In the genomic region with DNA sequence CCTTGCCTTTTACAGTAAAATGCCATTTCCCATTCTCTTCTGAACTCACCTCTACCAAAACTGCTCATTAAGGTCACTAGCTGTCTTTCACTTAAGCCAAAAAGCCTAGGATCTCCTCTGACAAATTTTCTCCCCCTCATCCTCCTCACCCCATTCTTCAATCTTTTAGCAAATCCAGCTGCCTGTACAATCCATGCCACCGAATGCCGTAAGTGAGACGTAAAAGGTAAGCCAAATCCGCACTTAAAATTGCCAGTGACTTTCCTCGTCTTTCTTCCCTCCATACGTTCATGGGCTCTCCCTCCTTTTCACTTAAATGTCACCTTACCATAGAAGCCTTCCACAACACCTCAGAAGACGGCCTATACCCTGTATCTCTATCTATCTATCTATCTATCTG, we compare ENCODE assay signal across 19 cellular contexts. TPM values are rescaled to one million over a fixed set of nuclear protein-coding genes. Genes with fewer than 3 reads are reported as not detected.
A peak's percentile ranks its signal among the peaks of the same experiment; 100 is the strongest.
DNase-seq lines count a peak whose midpoint lies in the region; ATAC-seq and TF ChIP-seq lines count a peak whose summit lies in the region.
"Had no signal": no experiment of that assay in that cellular context is flagged by ENCODE, and none has a peak within 500 bp of the region (broad histone marks: within the 10 kb centered on the region; RNA-seq: fewer than 3 reads in every experiment).

No MANE protein-coding gene starts in this region.

- dilution Hi-C loops in IMR-90 (cut with HindIII; ENCODE audit: low sequenced_read_pairs, unreplicated experiment): no loop called here

- DNase-seq in activated CD4-positive, alpha-beta T cell treated with anti-CD3 and anti-CD28 coated beads, Interleukin-2, amount 10 ng/mL, durations not matched to agents 24 days and 14 days: no peak
- DNase-seq in activated CD4-positive, alpha-beta T cell treated with anti-CD3 and anti-CD28 coated beads for 4 hours: no peak
- DNase-seq in IMR-90 (no peak), endodermal cell (no peak), osteoblast (ENCODE audit: insufficient read length, low spot score, missing footprints) (no peak), kidney tubule cell (ENCODE audit: low spot score) (no peak)
- DNase-seq: activated CD4-positive, CD25-positive, alpha-beta regulatory T cell treated with anti-CD3 and anti-CD28 coated beads, Interleukin-2, amount 50 U/mL, for 72 hours; activated CD8-positive, alpha-beta memory T cell treated with anti-CD3 and anti-CD28 coated beads, Interleukin-2, amount 50 U/mL, for 4 hours; activated naive CD4-positive, alpha-beta T cell treated with Interleukin-2 at 50 U/mL for 16 hours; BE2C; head of caudate nucleus; left colon; MM.1S; NCI-H2171 treated with DMSO at 0.1 percent for 48 hours; NCI-H69; stimulated activated CD4-positive, alpha-beta T cell treated with anti-CD3 and anti-CD28 coated beads, Interleukin-4, amount 100 ng/mL, for 4 hours had no signal

- H3K4me3 ChIP-seq in IMR-90 (ENCODE audit: insufficient read depth, low read depth, low read length) (no peak overlapping the region), endodermal cell (ENCODE audit: low read length) (no peak overlapping the region), neutrophil (ENCODE audit: low read depth in 1 of 2, low read length in 1 of 2) (no peak overlapping the region), osteoblast (ENCODE audit: insufficient read depth, low read length) (no peak overlapping the region)

- no peak overlapping the region for H3K18ac ChIP-seq in IMR-90 (ENCODE audit: low read depth, low read length)

- no peak for TF ChIP-seq RAD21 in IMR-90 (IDR thresholded peaks at IDR 0.05; ENCODE audit: low read length)

- H2AFZ ChIP-seq in IMR-90 (replicated peaks; ENCODE audit: low read length, poor library complexity) (no peak overlapping the region), osteoblast (ENCODE audit: low read length) (no peak overlapping the region)

- H4K20me1 ChIP-seq in IMR-90 (ENCODE audit: insufficient read depth, low read length) (peaks cover 20% of the 10 kb centered on the region; the same call in 1 of the 2 replicates), osteoblast (ENCODE audit: insufficient read depth, low read length) (peaks cover 20% of the 10 kb centered on the region)

- peaks cover 60% of the 10 kb centered on the region for H3K36me3 Mint-ChIP-seq in activated CD4-positive, alpha-beta T cell treated with anti-CD3 and anti-CD28 coated beads, Interleukin-2, amount 10 ng/mL, durations not matched to agents 24 days and 14 days (ENCODE audit: low read depth)
- H3K36me3 Mint-ChIP-seq in endodermal cell (ENCODE audit: low read depth): peaks cover 50% of the 10 kb centered on the region

- TF ChIP-seq POLR2A in IMR-90 (IDR thresholded peaks at IDR 0.05; ENCODE audit: low read depth, low read length): no peak

- H3K9me3 ChIP-seq in IMR-90 (ENCODE audit: control insufficient read depth, insufficient read depth, low read length) (no peaks in the 10 kb centered on the region), endodermal cell (ENCODE audit: control insufficient read depth, low read length) (no peaks in the 10 kb centered on the region), neutrophil (peaks cover 8% of the 10 kb centered on the region), osteoblast (ENCODE audit: low read depth, low read length) (no peaks in the 10 kb centered on the region)
- H3K9me3 ChIP-seq: BE2C had no signal

- H3K27ac ChIP-seq in IMR-90 (ENCODE audit: insufficient read depth, low read length) (peak overlapping the region; percentile 51; the same call in 1 of the 2 replicates), endodermal cell (ENCODE audit: low read depth, low read length) (no peak overlapping the region), neutrophil (peak overlapping the region; percentile 28), osteoblast (ENCODE audit: low read depth, low read length) (no peak overlapping the region)

- H4K8ac ChIP-seq in IMR-90 (ENCODE audit: low read depth in 2 of 2, low read length in 2 of 2): no peak overlapping the region

- in situ Hi-C loops in IMR-90 (cut with MboI; ENCODE audit: low sequenced_read_pairs): no loop called here

- no peak for TF ChIP-seq CTCF in IMR-90 (conservative IDR thresholded peaks at IDR 0.05; ENCODE audit: low read depth, low read length)
- no peak for TF ChIP-seq CTCF in endodermal cell (conservative IDR thresholded peaks at IDR 0.05)
- no peak for TF ChIP-seq CTCF in neutrophil (IDR thresholded peaks at IDR 0.05)
- TF ChIP-seq CTCF in osteoblast (IDR thresholded peaks at IDR 0.05; ENCODE audit: extremely low read depth, low read depth, low read length): no peak

- peaks cover 20% of the 10 kb centered on the region for H3K4me1 Mint-ChIP-seq in activated CD4-positive, alpha-beta T cell treated with anti-CD3 and anti-CD28 coated beads, Interleukin-2, amount 10 ng/mL, durations not matched to agents 24 days and 14 days
- H3K4me1 Mint-ChIP-seq in endodermal cell: no peaks in the 10 kb centered on the region

- H3K27ac Mint-ChIP-seq in activated CD4-positive, alpha-beta T cell treated with anti-CD3 and anti-CD28 coated beads, Interleukin-2, amount 10 ng/mL, durations not matched to agents 24 days and 14 days: peak overlapping the region; percentile 4
- peak overlapping the region; percentile 10 for H3K27ac Mint-ChIP-seq in endodermal cell

- H3K9ac ChIP-seq in IMR-90 (ENCODE audit: low read depth, low read length) (no peak overlapping the region), endodermal cell (ENCODE audit: extremely low read depth, low read length, poor library complexity, severe bottlenecking) (no peak overlapping the region)

- H3K4me1 ChIP-seq in IMR-90 (ENCODE audit: control insufficient read depth, insufficient read depth, low read length): peaks cover 6% of the 10 kb centered on the region
- no peaks in the 10 kb centered on the region for H3K4me1 ChIP-seq in endodermal cell (ENCODE audit: control insufficient read depth, insufficient read depth, low read length)
- no peaks in the 10 kb centered on the region for H3K4me1 ChIP-seq in neutrophil (ENCODE audit: control insufficient read depth in 1 of 2, insufficient read depth in 1 of 2, low read depth in 1 of 2, low read length in 1 of 2)
- H3K4me1 ChIP-seq in osteoblast (ENCODE audit: insufficient read depth, low read length): peaks cover 19% of the 10 kb centered on the region
- H3K4me1 ChIP-seq: BE2C had no signal

- no TSS peak for BruUV-seq in IMR-90 (replicated peaks; lab: Mats Ljungman, UMichigan)

- no peak overlapping the region for H2BK5ac ChIP-seq in IMR-90 (ENCODE audit: low read depth, low read length, poor library complexity, severe bottlenecking)

- H3K36me3 ChIP-seq in IMR-90 (ENCODE audit: control insufficient read depth, insufficient read depth, low read length) (peaks cover 51% of the 10 kb centered on the region), endodermal cell (ENCODE audit: control insufficient read depth, insufficient read depth, low read length) (peaks cover 99% of the 10 kb centered on the region), neutrophil (peaks cover 100% of the 10 kb centered on the region), osteoblast (ENCODE audit: insufficient read depth, low read length) (peaks cover 97% of the 10 kb centered on the region)

- H2AK9ac ChIP-seq in IMR-90 (replicated peaks; ENCODE audit: low read depth, low read length, poor library complexity): no peak overlapping the region

- H2BK15ac ChIP-seq in IMR-90 (ENCODE audit: low read depth, low read length): no peak overlapping the region

- CTCF ChIA-PET in IMR-90 (lab: Yijun Ruan, JAX): interaction anchor here (1.7 kb wide), 1 partner anchor 14 kb away, joined by 9 read pairs; the partner anchor contains the start of gene PSMD6

- H3K9me1 ChIP-seq in IMR-90 (ENCODE audit: insufficient read depth, low read length): peaks cover 11% of the 10 kb centered on the region; the same call in 1 of the 2 replicates

- WGBS in IMR-90 (ENCODE audit: extremely low coverage in 2 of 2, insufficient read length in 1 of 2), 2 experiments: 84% methylated on average over 7 of the region's 7 CpGs; no CpG with 5 or more reads in 1 of the 2 experiments
- 96 to 100% methylated on average over 7 of the region's 7 CpGs for WGBS in endodermal cell (ENCODE audit: insufficient coverage in 1 of 2, insufficient read length in 1 of 2), 2 experiments

- H3K27me3 ChIP-seq in IMR-90 (ENCODE audit: control insufficient read depth, insufficient read depth, low read length) (no peaks in the 10 kb centered on the region), endodermal cell (ENCODE audit: control insufficient read depth, insufficient read depth, low read length, poor library complexity, severe bottlenecking) (no peaks in the 10 kb centered on the region), neutrophil (no peaks in the 10 kb centered on the region), osteoblast (ENCODE audit: insufficient read depth, low read length) (no peaks in the 10 kb centered on the region)
- H3K27me3 ChIP-seq: BE2C had no signal

- no peak overlapping the region for H2AK5ac ChIP-seq in IMR-90 (ENCODE audit: low read depth, low read length)

- no peak overlapping the region for H2BK120ac ChIP-seq in IMR-90 (ENCODE audit: low read depth, low read length)

- H3K4me2 ChIP-seq in IMR-90 (ENCODE audit: low read depth, low read length): no peak overlapping the region
- no peak overlapping the region for H3K4me2 ChIP-seq in osteoblast (ENCODE audit: insufficient read depth, low read length)

- H3K56ac ChIP-seq in IMR-90 (ENCODE audit: extremely low read depth, insufficient read depth, low read length): no peak overlapping the region

- peaks cover 31% of the 10 kb centered on the region for H3K79me2 ChIP-seq in osteoblast (ENCODE audit: insufficient read depth, low read length)

- no peak overlapping the region; the same call in 1 of the 2 replicates for H4K5ac ChIP-seq in IMR-90 (ENCODE audit: low read depth, low read length)

- peaks cover 31 to 43% of the 10 kb centered on the region in 2 experiments for H3K79me1 ChIP-seq in IMR-90 (ENCODE audit: low read depth in 1 of 2, low read length in 2 of 2)

- intact Hi-C loops in activated CD4-positive, alpha-beta T cell treated with anti-CD3 and anti-CD28 coated beads, Interleukin-2, amount 10 ng/mL, durations not matched to agents 24 days and 14 days (cut with micrococcal nuclease): no loop called here
- intact Hi-C loops in IMR-90 (cut with micrococcal nuclease): no loop called here

- ATAC-seq in IMR-90 (ENCODE audit: low read depth) (no peak), HG03520 (IDR thresholded peaks at IDR 0.05; ENCODE audit: unreplicated experiment) (no peak)
- ATAC-seq: left colon, SK-N-SH treated with all-trans-retinoic acid at 6 μM for 48 hours had no signal

- POLR2A ChIA-PET in IMR-90 (lab: Charles Lee; ENCODE audit: unreplicated experiment): no interaction called here

- H3K4me3 Mint-ChIP-seq in activated CD4-positive, alpha-beta T cell treated with anti-CD3 and anti-CD28 coated beads, Interleukin-2, amount 10 ng/mL, durations not matched to agents 24 days and 14 days: no peak overlapping the region
- no peak overlapping the region for H3K4me3 Mint-ChIP-seq in endodermal cell

- no peak overlapping the region for H3K14ac ChIP-seq in IMR-90 (replicated peaks; ENCODE audit: low read depth, low read length)

- H3K23ac ChIP-seq in IMR-90 (ENCODE audit: low read depth, low read length): no peak overlapping the region

- no peak overlapping the region for H2BK20ac ChIP-seq in IMR-90 (ENCODE audit: low read depth, low read length)

- H3K27me3 Mint-ChIP-seq in activated CD4-positive, alpha-beta T cell treated with anti-CD3 and anti-CD28 coated beads, Interleukin-2, amount 10 ng/mL, durations not matched to agents 24 days and 14 days: no peaks in the 10 kb centered on the region
- H3K27me3 Mint-ChIP-seq in endodermal cell (ENCODE audit: insufficient read depth): no peaks in the 10 kb centered on the region

- H3K4ac ChIP-seq in IMR-90 (ENCODE audit: low read depth, low read length): no peak overlapping the region

- no peak overlapping the region for H4K91ac ChIP-seq in IMR-90 (ENCODE audit: insufficient read depth, low read depth, low read length)

- no peaks in the 10 kb centered on the region for H3K9me3 Mint-ChIP-seq in activated CD4-positive, alpha-beta T cell treated with anti-CD3 and anti-CD28 coated beads, Interleukin-2, amount 10 ng/mL, durations not matched to agents 24 days and 14 days
- no peaks in the 10 kb centered on the region for H3K9me3 Mint-ChIP-seq in endodermal cell

RNA-seq across cellular contexts. Expression of gene PSMD6, which starts 13.8 kb away (rescaled TPM):
- 141 and 146 TPM in 2 replicates for total RNA-seq in activated CD4-positive, alpha-beta T cell treated with anti-CD3 and anti-CD28 coated beads, Interleukin-2, amount 10 ng/mL, durations not matched to agents 24 days and 14 days
- total RNA-seq in IMR-90 (2012; rRNA removed) (91.8 and 144 TPM in 2 replicates), endodermal cell (100 to 1,000 TPM in 1 of 2 donors, 10 to 100 TPM in 1; 99.7 to 109 TPM), osteoblast (76.7 and 77.5 TPM in 2 replicates)
- polyA plus RNA-seq in IMR-90 (2012; rRNA removed): 86.6 and 87.0 TPM in 2 replicates
- polyA plus RNA-seq in IMR-90 (2012; cell fraction: cytosol; rRNA removed): 36.9 and 48.4 TPM in 2 replicates
- 30.8 and 43.7 TPM in 2 replicates for polyA plus RNA-seq in IMR-90 (2012; cell fraction: nucleus; rRNA removed; ENCODE audit: low replicate concordance)
- polyA plus RNA-seq in endodermal cell (2013, experiment 1 of 2): 115 TPM
- polyA plus RNA-seq in endodermal cell (2013, experiment 2 of 2): 104 TPM

Comparison
In these comparisons a context has a peak if more than half of its experiments do, and no peak if none do; other contexts are left out.
1. H3K27ac ChIP-seq: peak in IMR-90 (single experiment) and neutrophil (single experiment); none in endodermal cell (single experiment) and osteoblast (single experiment).